8 cellular contexts compared by ENCODE assay signal in the genomic region with DNA sequence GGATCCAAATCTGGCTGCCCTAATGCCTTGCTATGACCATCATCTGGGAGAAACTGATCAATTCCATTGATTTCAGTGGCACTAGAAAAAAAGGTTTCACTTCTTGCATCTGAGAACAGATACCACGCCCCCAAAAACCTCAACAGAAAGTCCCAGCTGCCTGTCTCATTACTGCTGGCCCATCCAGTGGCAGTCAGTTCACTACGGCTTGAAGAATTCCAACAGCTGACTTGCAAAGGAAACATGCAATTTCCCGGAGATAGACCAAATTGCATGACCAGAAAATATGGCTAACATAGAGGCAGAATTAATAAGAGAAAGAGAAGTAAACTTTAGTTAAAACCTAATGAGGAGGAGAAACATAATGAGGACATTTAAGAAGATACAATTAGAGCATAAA. TPM values are rescaled to one million over a fixed set of nuclear protein-coding genes. Genes with fewer than 3 reads are reported as not detected.
DNase-seq lines count a peak whose midpoint lies in the region; ATAC-seq and TF ChIP-seq lines count a peak whose summit lies in the region.

No MANE protein-coding gene starts in this region.

- ATAC-seq in HG03066 (IDR thresholded peaks at IDR 0.05; ENCODE audit: low read depth, unreplicated experiment), result peak; percentile 80

- intact Hi-C loops in thyroid gland (cut with DNase I), result no loop called here

- no peaks in the 10 kb centered on the region for H3K27me3 Mint-ChIP-seq in activated naive CD8-positive, alpha-beta T cell

- no peaks in the 10 kb centered on the region for H3K36me3 ChIP-seq in thyroid gland

- peak overlapping the region; percentile 21 for H3K4me3 Mint-ChIP-seq in activated naive CD8-positive, alpha-beta T cell

- H3K27me3 ChIP-seq in thyroid gland, result no peaks in the 10 kb centered on the region

- no peak overlapping the region for H3K27ac Mint-ChIP-seq in activated naive CD8-positive, alpha-beta T cell

- no peaks in the 10 kb centered on the region for H3K9me3 Mint-ChIP-seq in activated naive CD8-positive, alpha-beta T cell (ENCODE audit: low read depth)

- CTCF ChIA-PET in RWPE1 (lab: Yijun Ruan, JAX), result no interaction called here

- no peaks in the 10 kb centered on the region for H3K9me3 ChIP-seq in thyroid gland

- no peaks in the 10 kb centered on the region for H3K4me1 ChIP-seq in thyroid gland

- H3K4me1 Mint-ChIP-seq in activated naive CD8-positive, alpha-beta T cell (ENCODE audit: low read depth), result peaks cover 22% of the 10 kb centered on the region

- no peak overlapping the region for H3K27ac ChIP-seq in thyroid gland
- no peak overlapping the region for H3K27ac ChIP-seq in RWPE1

- no peak for TF ChIP-seq CTCF in thyroid gland (IDR thresholded peaks at IDR 0.05)
- TF ChIP-seq CTCF in RWPE1 (conservative IDR thresholded peaks at IDR 0.05; ENCODE audit: low read depth), result no peak

- POLR2A ChIA-PET in RWPE1 (lab: Yijun Ruan, JAX; ENCODE audit: low non-redundant PET), result no interaction called here

- no peak for TF ChIP-seq POLR2A in thyroid gland (IDR thresholded peaks at IDR 0.05)

- H3K4me3 ChIP-seq in thyroid gland (replicated peaks in 1 of 3), result no peak overlapping the region

- peak; percentile 22 for DNase-seq in stimulated activated CD4-positive, alpha-beta T cell treated with anti-CD3 and anti-CD28 coated beads, Interleukin-2, amount 100 ng/mL, for 4 hours (ENCODE audit: low read depth)
- no peak for DNase-seq in stimulated activated CD4-positive, alpha-beta T cell treated with anti-CD3 and anti-CD28 coated beads, Interleukin-1b, Interleukin-23, amount 100 ng/mL, for 48 hours
- DNase-seq in NCI-H128 (lab: John Stamatoyannopoulos, UW; ENCODE audit: unreplicated experiment), result no peak
- DNase-seq in thyroid gland, result no peak
- DNase-seq in foreskin melanocyte, result no peak
- DNase-seq in RWPE1 (ENCODE audit: low spot score), result no peak

- WGBS in thyroid gland, 2 donors, result 57 to 68% methylated on average over 3 of the region's 3 CpGs

- no peaks in the 10 kb centered on the region for H3K36me3 Mint-ChIP-seq in activated naive CD8-positive, alpha-beta T cell

RNA-seq across cellular contexts. Expression of a gene that starts 48.6 kb away (rescaled TPM):
- 10 to 100 TPM; 12.5 to 30.4 (median 21.2) TPM for total RNA-seq in thyroid gland
